8 cellular contexts compared by ENCODE assay signal in genomic region chr4:24584175-24584850, GRCh38. TPM values are rescaled to one million over a fixed set of nuclear protein-coding genes. Genes with fewer than 3 reads are reported as not detected.
DNase-seq lines count a peak whose midpoint lies in the region; ATAC-seq, FAIRE-seq and TF ChIP-seq lines count a peak whose summit lies in the region.

Gene DHX15, minus strand, starts transcription at chr4:24584554. Its CDS starts 161 bp downstream, at chr4:24584393.

- peaks cover 31% of the 10 kb centered on the region for H3K36me3 ChIP-seq in BE2C

- DNase-seq in BE2C (peak; percentile 96), GM19239 (ENCODE audit: insufficient read length, low spot score) (peak; percentile 76), NCI-H524 treated with DMSO at 0.1 percent for 48 hours (lab: John Stamatoyannopoulos, UW) (peak; percentile 84), kidney glomerular epithelial cell (lab: John Stamatoyannopoulos, UW) (peak; percentile 89)
- peak; percentile 95 for DNase-seq in activated CD4-positive, alpha-beta T cell treated with anti-CD3 and anti-CD28 coated beads for 48 hours
- DNase-seq in stimulated activated CD4-positive, alpha-beta T cell treated with anti-CD3 and anti-CD28 coated beads, Interleukin-1b, Interleukin-23, amount 100 ng/mL, for 1 hour (ENCODE audit: low read depth in 2 of 2) = peak; percentile 79 to 82

- H3K4me1 ChIP-seq in BE2C = no peaks in the 10 kb centered on the region

- peak within 1 kb of the TSS; percentile 97 for H3K4me3 ChIP-seq in BE2C (ENCODE audit: low read depth, low read length)

- peak; percentile 78 for ATAC-seq in HG03457 (IDR thresholded peaks at IDR 0.05; ENCODE audit: unreplicated experiment)

- no peaks in the 10 kb centered on the region for H3K9me3 ChIP-seq in BE2C

- peak; percentile 97 for FAIRE-seq in GM19239 (lab: Jason Lieb, UNC)
- FAIRE-seq in colon (lab: Jason Lieb, UNC) = peak; percentile 62

- no peak for TF ChIP-seq CTCF in BE2C (IDR thresholded peaks at IDR 0.05; ENCODE audit: low read depth, low read length)

- H3K27me3 ChIP-seq in BE2C = no peaks in the 10 kb centered on the region

RNA-seq across cellular contexts. Expression of gene DHX15, which starts in this region (rescaled TPM):
- 119 TPM for polyA plus RNA-seq in BE2C (2012; ENCODE audit: insufficient read depth, insufficient read length, low read depth)

Comparison
In these comparisons a context has a peak if more than half of its experiments do, and no peak if none do; other contexts are left out.
1. Peak in every context shown above with its lines: DNase-seq, ATAC-seq and H3K4me3 ChIP-seq.